34 cellular contexts compared by ENCODE assay signal in the genomic region with DNA sequence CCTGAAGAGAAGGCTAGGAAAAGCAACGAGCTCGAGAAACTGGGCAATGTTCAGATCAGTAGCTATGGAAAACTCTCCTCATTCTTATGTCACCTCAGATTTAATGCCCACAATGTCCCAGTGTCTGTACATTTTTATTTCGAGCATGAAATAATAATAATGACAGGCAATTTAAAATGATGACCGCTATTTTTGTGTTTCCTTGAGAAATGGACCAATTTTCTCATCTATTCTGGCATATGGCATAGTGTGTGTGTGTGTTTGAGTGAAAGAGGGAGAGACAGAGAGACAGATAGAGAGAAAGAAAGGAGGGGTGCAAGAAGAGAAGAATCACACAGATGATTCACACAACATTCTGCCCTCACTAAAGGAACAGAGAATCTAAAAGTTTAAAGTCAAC.
"Had no signal": no experiment of that assay in that cellular context is flagged by ENCODE, and none has a peak within 500 bp of the region (broad histone marks: within the 10 kb centered on the region; RNA-seq: fewer than 3 reads in every experiment).

No MANE protein-coding gene starts in this region.

- ATAC-seq: activated naive CD4-positive, alpha-beta T cell treated with anti-CD3 and anti-CD28 coated beads, Interleukin-2, amount 50 U/mL, for 72 hours; activated naive CD8-positive, alpha-beta T cell treated with anti-CD3 and anti-CD28 coated beads, Interleukin-2, amount 50 U/mL, for 24 hours; activated T-cell treated with anti-CD3 and anti-CD28 coated beads, Interleukin-2, amount 50 U/mL, for 4 hours; activated T-cell treated with anti-CD3 and anti-CD28 coated beads, Interleukin-2, amount 50 U/mL, for 72 hours; activated T-helper 17 cell treated with anti-CD3 and anti-CD28 coated beads, Interleukin-2, amount 50 U/mL, for 72 hours; body of pancreas had no signal

- H3K4me1 ChIP-seq: adrenal gland, ascending aorta, body of pancreas, breast epithelium had no signal

- H3K27ac ChIP-seq: adrenal gland, ascending aorta, body of pancreas, brain microvascular endothelial cell, breast epithelium, cardiac muscle cell had no signal

- H3K9me3 ChIP-seq: adrenal gland, ascending aorta, body of pancreas, breast epithelium had no signal

- DNase-seq: activated effector memory CD4-positive, alpha-beta T cell treated with anti-CD3 and anti-CD28 coated beads, Interleukin-2, amount 50 U/mL, for 16 hours; activated effector memory CD4-positive, alpha-beta T cell treated with Interleukin-2 at 50 U/mL for 16 hours; activated gamma-delta T cell; activated gamma-delta T cell treated with Interleukin-2 at 50 U/mL for 16 hours; activated naive CD4-positive, alpha-beta T cell; activated naive CD4-positive, alpha-beta T cell treated with anti-CD3 and anti-CD28 coated beads for 36 hours; activated naive CD4-positive, alpha-beta T cell treated with anti-CD3 and anti-CD28 coated beads, Interleukin-2, amount 10 ng/mL, durations not matched to agents 7 days and 5 days; activated naive CD4-positive, alpha-beta T cell treated with anti-CD3 and anti-CD28 coated beads, Interleukin-2, amount 50 U/mL, for 16 hours; activated naive CD4-positive, alpha-beta T cell treated with Interleukin-2 at 50 U/mL for 16 hours; activated naive CD8-positive, alpha-beta T cell treated with anti-CD3 and anti-CD28 coated beads for 36 hours; activated naive CD8-positive, alpha-beta T cell treated with anti-CD3 and anti-CD28 coated beads, Interleukin-2, amount 10 ng/mL, durations not matched to agents 7 days and 5 days; activated naive CD8-positive, alpha-beta T cell treated with anti-CD3 and anti-CD28 coated beads, Interleukin-2, amount 50 U/mL, for 24 hours; activated T-cell treated with anti-CD3 and anti-CD28 coated beads, Interleukin-2, amount 50 U/mL, for 1 hour; activated T-cell treated with anti-CD3 and anti-CD28 coated beads, Interleukin-2, amount 50 U/mL, for 24 hours; activated T-cell treated with anti-CD3 and anti-CD28 coated beads, Interleukin-2, amount 50 U/mL, for 4 hours; activated T-cell treated with anti-CD3 and anti-CD28 coated beads, Interleukin-2, amount 50 U/mL, for 48 hours; activated T-cell treated with anti-CD3 and anti-CD28 coated beads, Interleukin-2, amount 50 U/mL, for 72 hours; adrenal gland; amniotic stem cell; amygdala; anterior cingulate cortex; aorta; body of pancreas; brain microvascular endothelial cell; caudate nucleus; central memory CD4-positive, alpha-beta T cell; cerebellar nuclear complex had no signal

- H3K4me3 ChIP-seq: adrenal gland, ascending aorta, body of pancreas, breast epithelium, cardiac muscle cell had no signal

- H3K27me3 ChIP-seq: adrenal gland, ascending aorta, body of pancreas, brain microvascular endothelial cell, breast epithelium, cardiac muscle cell had no signal

- H3K36me3 ChIP-seq: adrenal gland, ascending aorta, brain microvascular endothelial cell, breast epithelium, cardiac muscle cell had no signal

- FAIRE-seq: astrocyte, bronchial epithelial cell had no signal
